ENCODE assay signal across 15 cellular contexts in genomic region chr15:60682115-60682514, GRCh38.
DNase-seq lines count a peak whose midpoint lies in the region; ATAC-seq, FAIRE-seq and TF ChIP-seq lines count a peak whose summit lies in the region.
"Had no signal": no experiment of that assay in that cellular context is flagged by ENCODE, and none has a peak within 500 bp of the region (broad histone marks: within the 10 kb centered on the region; RNA-seq: fewer than 3 reads in every experiment).

No MANE protein-coding gene starts in this region.

- ATAC-seq in A549 (no peak), GM19035 (IDR thresholded peaks at IDR 0.05; ENCODE audit: unreplicated experiment) (peak; percentile 55), left lobe of liver (peak; percentile 16), mucosa of descending colon (no peak)
- ATAC-seq in activated T-helper 17 cell treated with anti-CD3 and anti-CD28 coated beads, Interleukin-2, amount 50 U/mL, for 72 hours (replicated peaks) = peak; percentile 93
- ATAC-seq: naive thymus-derived CD4-positive, alpha-beta T cell; T-helper 17 cell had no signal

- no peak overlapping the region for H3K4me3 Mint-ChIP-seq in activated T-helper 17 cell treated with anti-CD3 and anti-CD28 coated beads, Interleukin-2, amount 50 U/mL, for 72 hours
- H3K4me3 Mint-ChIP-seq: naive thymus-derived CD4-positive, alpha-beta T cell; T-helper 17 cell had no signal

- TF ChIP-seq RAD21 in A549 (conservative IDR thresholded peaks at IDR 0.05 in 1 of 2, IDR thresholded peaks at IDR 0.05 in 1 of 2) = no peak

- DNase-seq in A549 (ENCODE audit: low read depth in 1 of 2, low spot score in 1 of 2) (no peak), left lobe of liver (ENCODE audit: low spot score) (no peak), mucosa of descending colon (no peak), D341Med (ENCODE audit: low spot score) (no peak), HK-2 (ENCODE audit: unreplicated experiment) (no peak), GF-D8 (lab: John Stamatoyannopoulos, UW) (no peak)
- DNase-seq: activated gamma-delta T cell treated with Interleukin-2 at 50 U/mL for 16 hours; esophagus squamous epithelium; naive thymus-derived CD4-positive, alpha-beta T cell; T-helper 17 cell had no signal

- intact Hi-C loops in mucosa of descending colon (cut with DNase I, micrococcal nuclease) = no loop called here

- no peaks in the 10 kb centered on the region for H3K27me3 Mint-ChIP-seq in activated T-helper 17 cell treated with anti-CD3 and anti-CD28 coated beads, Interleukin-2, amount 50 U/mL, for 72 hours
- H3K27me3 Mint-ChIP-seq: naive thymus-derived CD4-positive, alpha-beta T cell; T-helper 17 cell had no signal

- no peaks in the 10 kb centered on the region for H3K36me3 ChIP-seq in mucosa of descending colon (ENCODE audit: low read depth)
- H3K36me3 ChIP-seq: esophagus squamous epithelium, vagina had no signal

- H3K4me3 ChIP-seq in A549 = no peak overlapping the region
- no peak overlapping the region for H3K4me3 ChIP-seq in mucosa of descending colon
- H3K4me3 ChIP-seq: esophagus squamous epithelium, vagina had no signal

- H3K4me2 ChIP-seq in A549 = no peak overlapping the region

- POLR2A ChIA-PET in A549 (lab: Yijun Ruan, JAX) = no interaction called here

- no peak for TF ChIP-seq EP300 in A549 (IDR thresholded peaks at IDR 0.05)

- TF ChIP-seq POLR2A in A549 (IDR thresholded peaks at IDR 0.05; ENCODE audit: low read length) = no peak

- no peaks in the 10 kb centered on the region for H3K9me3 ChIP-seq in A549
- H3K9me3 ChIP-seq in mucosa of descending colon = no peaks in the 10 kb centered on the region
- H3K9me3 ChIP-seq: esophagus squamous epithelium, vagina had no signal

- H3K4me1 ChIP-seq in A549 (no peaks in the 10 kb centered on the region), mucosa of descending colon (ENCODE audit: low read depth) (no peaks in the 10 kb centered on the region)

- peaks cover 12% of the 10 kb centered on the region for H3K36me3 Mint-ChIP-seq in activated T-helper 17 cell treated with anti-CD3 and anti-CD28 coated beads, Interleukin-2, amount 50 U/mL, for 72 hours (ENCODE audit: low read depth)

- peak; percentile 63 for FAIRE-seq in A549 (lab: Jason Lieb, UNC)
- FAIRE-seq: islet of Langerhans, RCC 7860 had no signal

- H3K4me1 Mint-ChIP-seq in activated T-helper 17 cell treated with anti-CD3 and anti-CD28 coated beads, Interleukin-2, amount 50 U/mL, for 72 hours = peaks cover 8% of the 10 kb centered on the region
- H3K4me1 Mint-ChIP-seq: naive thymus-derived CD4-positive, alpha-beta T cell had no signal

- 84% methylated on average over 2 of the region's 2 CpGs for WGBS in A549 (ENCODE audit: missing lambda C conversion rate)

- TF ChIP-seq CTCF in A549 (IDR thresholded peaks at IDR 0.05) (no peak), mucosa of descending colon (IDR thresholded peaks at IDR 0.05) (no peak)

- H3K9me3 Mint-ChIP-seq in activated T-helper 17 cell treated with anti-CD3 and anti-CD28 coated beads, Interleukin-2, amount 50 U/mL, for 72 hours = no peaks in the 10 kb centered on the region
- H3K9me3 Mint-ChIP-seq: naive thymus-derived CD4-positive, alpha-beta T cell had no signal

- H3K27ac ChIP-seq in A549 = no peak overlapping the region
- H3K27ac ChIP-seq: esophagus squamous epithelium, vagina had no signal

- no peak overlapping the region for H3K27ac Mint-ChIP-seq in activated T-helper 17 cell treated with anti-CD3 and anti-CD28 coated beads, Interleukin-2, amount 50 U/mL, for 72 hours
- H3K27ac Mint-ChIP-seq: naive thymus-derived CD4-positive, alpha-beta T cell; T-helper 17 cell had no signal

- CTCF ChIA-PET in A549 (lab: Yijun Ruan, JAX) = interaction anchor here (0.8 kb wide), 1 partner anchor 13 kb away, joined by 3 read pairs; no protein-coding TSS in a partner anchor

TF ChIP-seq in A549, 52 proteins besides CTCF, POLR2A, EP300 and RAD21:
- TF ChIP-seq EHF (CRISPR knock-in tag; IDR thresholded peaks at IDR 0.05) (no peak), MAX (IDR thresholded peaks at IDR 0.05) (no peak), EHMT2 (IDR thresholded peaks at IDR 0.05; ENCODE audit: low read depth) (no peak), POLR2AphosphoS2 (conservative IDR thresholded peaks at IDR 0.05; ENCODE audit: low read length) (no peak), JUNB (IDR thresholded peaks at IDR 0.05) (no peak), CBX2 (IDR thresholded peaks at IDR 0.05; ENCODE audit: borderline replicate concordance, low read depth) (no peak), CBX8 (IDR thresholded peaks at IDR 0.05) (no peak), ESRRA (IDR thresholded peaks at IDR 0.05; ENCODE audit: borderline replicate concordance, low read length) (no peak)

Comparison
In these comparisons a context has a peak if more than half of its experiments do, and no peak if none do; other contexts are left out.
1. ATAC-seq: peak in GM19035 (single experiment), activated T-helper 17 cell treated with anti-CD3 and anti-CD28 coated beads, Interleukin-2, amount 50 U/mL, for 72 hours (single experiment) and left lobe of liver (single experiment); none in A549 (0 of 2) and mucosa of descending colon (single experiment).